Comparison of ENCODE assay signal across 1 cellular context in the genomic region with DNA sequence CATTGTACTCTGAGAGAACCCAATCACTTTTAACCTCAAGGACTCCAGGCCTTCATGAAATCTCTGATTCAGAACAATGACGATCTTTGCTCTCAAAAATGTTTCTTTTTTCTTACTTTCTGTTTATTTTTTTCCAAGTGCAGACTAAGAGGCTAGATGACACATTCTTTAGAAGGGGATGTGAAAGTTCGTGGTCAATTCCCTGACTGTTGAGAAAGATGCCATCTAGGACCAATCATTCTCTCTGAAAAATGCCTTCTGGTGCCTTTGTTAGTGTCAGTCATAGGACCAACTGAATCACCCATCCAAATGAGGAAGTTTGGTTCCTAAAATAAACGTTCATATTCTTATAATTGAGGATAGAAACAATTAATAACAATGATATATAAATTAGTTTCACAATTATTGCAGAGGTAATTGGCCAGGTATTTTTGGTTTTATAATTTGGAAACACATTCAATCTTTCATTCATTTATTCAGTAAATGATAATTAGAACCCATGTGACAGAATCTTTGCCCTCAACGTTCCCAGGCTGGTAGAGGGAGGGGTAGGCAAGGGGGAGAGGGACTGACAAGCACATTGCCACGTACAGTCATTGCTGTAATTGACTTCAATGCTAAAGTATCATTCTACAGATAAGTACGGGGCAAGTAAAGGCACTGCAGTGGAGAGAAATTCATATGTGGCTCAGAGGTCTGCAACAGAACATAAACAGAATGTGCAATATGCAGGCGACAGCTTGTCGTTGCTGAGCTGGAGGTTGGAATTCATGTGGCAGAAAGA.
TF ChIP-seq lines count a peak whose summit lies in the region.

No MANE protein-coding gene starts in this region.

TF ChIP-seq in WTC11, 78 proteins besides CTCF, POLR2A, EP300 and RAD21 (continued from another document):
- TF ChIP-seq ATF6 (CRISPR knock-in tag; IDR thresholded peaks at IDR 0.05), result no peak
- no peak for TF ChIP-seq NR2C2 (CRISPR knock-in tag; IDR thresholded peaks at IDR 0.05)
- TF ChIP-seq PREB (CRISPR knock-in tag; IDR thresholded peaks at IDR 0.05; ENCODE audit: borderline replicate concordance), result no peak
- no peak for TF ChIP-seq ZSCAN18 (CRISPR knock-in tag; IDR thresholded peaks at IDR 0.05)
- no peak for TF ChIP-seq GTF2I (CRISPR knock-in tag; conservative IDR thresholded peaks at IDR 0.05)
- TF ChIP-seq ZNF512 (CRISPR knock-in tag; IDR thresholded peaks at IDR 0.05; ENCODE audit: borderline replicate concordance), result no peak
- TF ChIP-seq ZNF423 (CRISPR knock-in tag; IDR thresholded peaks at IDR 0.05), result no peak
- no peak for TF ChIP-seq ZNF416 (CRISPR knock-in tag; IDR thresholded peaks at IDR 0.05)
- TF ChIP-seq, protein P1, sequence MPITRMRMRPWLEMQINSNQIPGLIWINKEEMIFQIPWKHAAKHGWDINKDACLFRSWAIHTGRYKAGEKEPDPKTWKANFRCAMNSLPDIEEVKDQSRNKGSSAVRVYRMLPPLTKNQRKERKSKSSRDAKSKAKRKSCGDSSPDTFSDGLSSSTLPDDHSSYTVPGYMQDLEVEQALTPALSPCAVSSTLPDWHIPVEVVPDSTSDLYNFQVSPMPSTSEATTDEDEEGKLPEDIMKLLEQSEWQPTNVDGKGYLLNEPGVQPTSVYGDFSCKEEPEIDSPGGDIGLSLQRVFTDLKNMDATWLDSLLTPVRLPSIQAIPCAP (CRISPR knock-in tag; IDR thresholded peaks at IDR 0.05), result no peak
- TF ChIP-seq, protein P2, sequence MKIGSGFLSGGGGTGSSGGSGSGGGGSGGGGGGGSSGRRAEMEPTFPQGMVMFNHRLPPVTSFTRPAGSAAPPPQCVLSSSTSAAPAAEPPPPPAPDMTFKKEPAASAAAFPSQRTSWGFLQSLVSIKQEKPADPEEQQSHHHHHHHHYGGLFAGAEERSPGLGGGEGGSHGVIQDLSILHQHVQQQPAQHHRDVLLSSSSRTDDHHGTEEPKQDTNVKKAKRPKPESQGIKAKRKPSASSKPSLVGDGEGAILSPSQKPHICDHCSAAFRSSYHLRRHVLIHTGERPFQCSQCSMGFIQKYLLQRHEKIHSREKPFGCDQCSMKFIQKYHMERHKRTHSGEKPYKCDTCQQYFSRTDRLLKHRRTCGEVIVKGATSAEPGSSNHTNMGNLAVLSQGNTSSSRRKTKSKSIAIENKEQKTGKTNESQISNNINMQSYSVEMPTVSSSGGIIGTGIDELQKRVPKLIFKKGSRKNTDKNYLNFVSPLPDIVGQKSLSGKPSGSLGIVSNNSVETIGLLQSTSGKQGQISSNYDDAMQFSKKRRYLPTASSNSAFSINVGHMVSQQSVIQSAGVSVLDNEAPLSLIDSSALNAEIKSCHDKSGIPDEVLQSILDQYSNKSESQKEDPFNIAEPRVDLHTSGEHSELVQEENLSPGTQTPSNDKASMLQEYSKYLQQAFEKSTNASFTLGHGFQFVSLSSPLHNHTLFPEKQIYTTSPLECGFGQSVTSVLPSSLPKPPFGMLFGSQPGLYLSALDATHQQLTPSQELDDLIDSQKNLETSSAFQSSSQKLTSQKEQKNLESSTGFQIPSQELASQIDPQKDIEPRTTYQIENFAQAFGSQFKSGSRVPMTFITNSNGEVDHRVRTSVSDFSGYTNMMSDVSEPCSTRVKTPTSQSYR (CRISPR knock-in tag; IDR thresholded peaks at IDR 0.05), result no peak
- no peak for TF ChIP-seq CBFB (CRISPR knock-in tag; IDR thresholded peaks at IDR 0.05; ENCODE audit: low read depth)
- TF ChIP-seq, protein P3, sequence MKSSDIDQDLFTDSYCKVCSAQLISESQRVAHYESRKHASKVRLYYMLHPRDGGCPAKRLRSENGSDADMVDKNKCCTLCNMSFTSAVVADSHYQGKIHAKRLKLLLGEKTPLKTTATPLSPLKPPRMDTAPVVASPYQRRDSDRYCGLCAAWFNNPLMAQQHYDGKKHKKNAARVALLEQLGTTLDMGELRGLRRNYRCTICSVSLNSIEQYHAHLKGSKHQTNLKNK (CRISPR knock-in tag; IDR thresholded peaks at IDR 0.05), result no peak
- TF ChIP-seq, protein P4, sequence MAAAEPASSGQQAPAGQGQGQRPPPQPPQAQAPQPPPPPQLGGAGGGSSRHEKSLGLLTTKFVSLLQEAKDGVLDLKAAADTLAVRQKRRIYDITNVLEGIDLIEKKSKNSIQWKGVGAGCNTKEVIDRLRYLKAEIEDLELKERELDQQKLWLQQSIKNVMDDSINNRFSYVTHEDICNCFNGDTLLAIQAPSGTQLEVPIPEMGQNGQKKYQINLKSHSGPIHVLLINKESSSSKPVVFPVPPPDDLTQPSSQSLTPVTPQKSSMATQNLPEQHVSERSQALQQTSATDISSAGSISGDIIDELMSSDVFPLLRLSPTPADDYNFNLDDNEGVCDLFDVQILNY (CRISPR knock-in tag; IDR thresholded peaks at IDR 0.05), result no peak
